16 cellular contexts compared by ENCODE assay signal in genomic region chr12:26520154-26520553, GRCh38.
DNase-seq lines count a peak whose midpoint lies in the region; ATAC-seq, FAIRE-seq and TF ChIP-seq lines count a peak whose summit lies in the region.
"Had no signal": no experiment of that assay in that cellular context is flagged by ENCODE, and none has a peak within 500 bp of the region (broad histone marks: within the 10 kb centered on the region; RNA-seq: fewer than 3 reads in every experiment).

No MANE protein-coding gene starts in this region.

- H3K4me3 ChIP-seq in HepG2 (replicated peaks in 1 of 3; ENCODE audit: insufficient read depth in 1 of 3, low read depth in 2 of 3, low read length in 3 of 3) (no peak overlapping the region), right lobe of liver (no peak overlapping the region), OCI-LY3 (ENCODE audit: low read length) (no peak overlapping the region)
- H3K4me3 ChIP-seq: SJCRH30 had no signal

- H3K9me3 ChIP-seq in HepG2 (ENCODE audit: low read length) (peaks cover 3% of the 10 kb centered on the region), right lobe of liver (peaks cover 0 to 6% (median 0%) of the 10 kb centered on the region in 4 donors), OCI-LY3 (ENCODE audit: insufficient read depth, low read length) (peaks cover 3% of the 10 kb centered on the region; the same call in 1 of the 2 replicates)

- H3K4me2 ChIP-seq in HepG2 (ENCODE audit: low read depth, low read length) (no peak overlapping the region), OCI-LY3 (ENCODE audit: low read length) (peak overlapping the region; percentile 60)

- ATAC-seq in HepG2 (no peak), right lobe of liver (no peak)

- H3K27me3 Mint-ChIP-seq in endothelial cell (ENCODE audit: unreplicated experiment) = no peaks in the 10 kb centered on the region

- no peaks in the 10 kb centered on the region for H3K4me1 ChIP-seq in HepG2 (ENCODE audit: insufficient read depth, low read length)
- H3K4me1 ChIP-seq in right lobe of liver = peaks cover 0 to 18% (median 2%) of the 10 kb centered on the region in 4 donors
- H3K4me1 ChIP-seq in OCI-LY3 (ENCODE audit: low read length) = peaks cover 62% of the 10 kb centered on the region
- H3K4me1 ChIP-seq: SJCRH30 had no signal

- in situ Hi-C loops in HepG2 (cut with HindIII; ENCODE audit: extremely low pct_ligation_motif_present, low pct_unique_long_range_greater_than_20kb) = no loop called here

- no peak overlapping the region for H3K4me3 Mint-ChIP-seq in endothelial cell (ENCODE audit: unreplicated experiment)
- H3K4me3 Mint-ChIP-seq: H9 had no signal

- H3K36me3 Mint-ChIP-seq in endothelial cell (ENCODE audit: low read depth, unreplicated experiment) = peaks cover 32% of the 10 kb centered on the region

- H3K9me3 Mint-ChIP-seq in endothelial cell (ENCODE audit: unreplicated experiment) = no peaks in the 10 kb centered on the region

- POLR2A ChIA-PET in HepG2 (lab: Yijun Ruan, JAX) = no interaction called here

- H3K4me1 Mint-ChIP-seq in endothelial cell (ENCODE audit: unreplicated experiment) = peaks cover 10% of the 10 kb centered on the region

- H3K27me3 ChIP-seq in HepG2 (ENCODE audit: control insufficient read depth in 1 of 2, insufficient read depth in 2 of 2, low read length in 2 of 2) = no peaks in the 10 kb centered on the region
- H3K27me3 ChIP-seq in right lobe of liver = no peaks in the 10 kb centered on the region
- H3K27me3 ChIP-seq in OCI-LY3 (ENCODE audit: low read depth, low read length) = peaks cover 6% of the 10 kb centered on the region; the same call in 1 of the 2 replicates
- H3K27me3 ChIP-seq: SJCRH30 had no signal

- H3K36me3 ChIP-seq in HepG2 (replicated peaks in 1 of 2; ENCODE audit: control insufficient read depth in 1 of 2, insufficient read depth in 2 of 2, low read length in 2 of 2) (peaks cover 3 to 15% of the 10 kb centered on the region in 2 experiments; a peak in 2 of 5 replicates), right lobe of liver (no peaks in the 10 kb centered on the region), OCI-LY3 (replicated peaks; ENCODE audit: low read depth, low read length) (peaks cover 3% of the 10 kb centered on the region)
- H3K36me3 ChIP-seq: SJCRH30 had no signal

- FAIRE-seq in HepG2 (lab: Jason Lieb, UNC) = no peak

- intact Hi-C loops in HepG2 (cut with micrococcal nuclease; ENCODE audit: unreplicated experiment) = no loop called here
- intact Hi-C loops in right lobe of liver (cut with DNase I) = no loop called here

- CTCF ChIA-PET in HepG2 (lab: Yijun Ruan, JAX; ENCODE audit: low intra/inter-chr PET ratio, low total read pairs) = no interaction called here

- TF ChIP-seq POLR2A in HepG2 (IDR thresholded peaks at IDR 0.05; ENCODE audit: insufficient read depth in 1 of 2, low read depth in 2 of 2, low read length in 2 of 2) (no peak), right lobe of liver (IDR thresholded peaks at IDR 0.05) (no peak)

- TF ChIP-seq CTCF in HepG2 (CRISPR knock-in tag; IDR thresholded peaks at IDR 0.05) = no peak
- no peak for TF ChIP-seq CTCF in right lobe of liver (IDR thresholded peaks at IDR 0.05)
- no peak for TF ChIP-seq CTCF in OCI-LY3 (IDR thresholded peaks at IDR 0.05; ENCODE audit: low read depth, low read length)
- no peak for TF ChIP-seq CTCF in endothelial cell (IDR thresholded peaks at IDR 0.05; ENCODE audit: unreplicated experiment)

- BruUV-seq in HepG2 (replicated peaks; lab: Mats Ljungman, UMichigan) = no TSS peak

- no peak for TF ChIP-seq EP300 in HepG2 (IDR thresholded peaks at IDR 0.05; ENCODE audit: low read depth in 2 of 2, low read length in 2 of 2)
- TF ChIP-seq EP300 in HepG2 (CRISPR knock-in tag; IDR thresholded peaks at IDR 0.05; ENCODE audit: borderline replicate concordance) = no peak

- no peak overlapping the region for H3K9ac ChIP-seq in HepG2 (ENCODE audit: insufficient read depth, low read depth, low read length)
- no peak overlapping the region for H3K9ac ChIP-seq in OCI-LY3 (ENCODE audit: low read length)

- no peak for TF ChIP-seq RAD21 in HepG2 (CRISPR knock-in tag; IDR thresholded peaks at IDR 0.05)

- H3K27ac Mint-ChIP-seq in endothelial cell (ENCODE audit: unreplicated experiment) = peak overlapping the region; percentile 70

- no peak overlapping the region for H3K27ac ChIP-seq in HepG2 (ENCODE audit: extremely low read length, insufficient read depth, low read length)
- H3K27ac ChIP-seq in right lobe of liver = peak overlapping the region in 1 of 3 donors; percentile 30
- no peak overlapping the region for H3K27ac ChIP-seq in OCI-LY3 (ENCODE audit: low read length)
- H3K27ac ChIP-seq: SJCRH30 had no signal

- no peaks in the 10 kb centered on the region for H3K79me2 ChIP-seq in HepG2 (ENCODE audit: insufficient read depth, low read length)
- H3K79me2 ChIP-seq in OCI-LY3 (ENCODE audit: low read length) = 0 out of 2 replicates have a peak, but pooled peaks cover 3% of the 10 kb centered on the region

- H4K20me1 ChIP-seq in HepG2 (ENCODE audit: insufficient read depth, low read length) (0 out of 2 replicates have a peak, but pooled peaks cover 6% of the 10 kb centered on the region), OCI-LY3 (ENCODE audit: insufficient read depth, low read length) (peaks cover 20% of the 10 kb centered on the region; the same call in 1 of the 2 replicates)

- DNase-seq in HepG2 (ENCODE audit: low spot score) (no peak), right lobe of liver (no peak), endothelial cell (ENCODE audit: low spot score) (peak; percentile 9), T-helper 2 cell (no peak), occipital lobe (lab: John Stamatoyannopoulos, UW) (no peak), hypothalamus (lab: John Stamatoyannopoulos, UW) (no peak), SIG-M5 treated with dmso at 0.1 percent for 504 hours (lab: John Stamatoyannopoulos, UW; ENCODE audit: unreplicated experiment) (no peak)
- DNase-seq: DMS79, GDM1, H9, NCI-H2029, NCI-H2171 treated with DMSO at 0.1 percent for 48 hours, NCI-H524, RPMI8226, SJCRH30 had no signal

- no peak overlapping the region for H2AFZ ChIP-seq in HepG2 (ENCODE audit: low read length)
- H2AFZ ChIP-seq in OCI-LY3 (ENCODE audit: low read depth, low read length) = no peak overlapping the region

- WGBS in HepG2 (ENCODE audit: low lambda C conversion rate) = 98% methylated on average over 2 of the region's 2 CpGs
- WGBS in right lobe of liver (ENCODE audit: insufficient coverage, low coverage, low lambda C conversion rate, missing lambda C conversion rate) = 79% methylated on average over 2 of the region's 2 CpGs

TF ChIP-seq in HepG2, 621 proteins besides CTCF, POLR2A, EP300 and RAD21:
- TF ChIP-seq MAF1 (CRISPR knock-in tag; IDR thresholded peaks at IDR 0.05; ENCODE audit: borderline replicate concordance) (no peak), MBD4 (IDR thresholded peaks at IDR 0.05; ENCODE audit: borderline replicate concordance, low read length) (no peak), RBM22 (optimal IDR thresholded peaks at IDR 0.05; ENCODE audit: low read length) (peak; percentile 87)
